In genomic region chr5:94431696-94432095, GRCh38 we compare ENCODE assay signal across 26 cellular contexts.
"Had no signal": no experiment of that assay in that cellular context is flagged by ENCODE, and none has a peak within 500 bp of the region (broad histone marks: within the 10 kb centered on the region; RNA-seq: fewer than 3 reads in every experiment).

No MANE protein-coding gene starts in this region.

- ATAC-seq: activated CD4-positive, CD25-positive, alpha-beta regulatory T cell treated with anti-CD3 and anti-CD28 coated beads, Interleukin-2, amount 50 U/mL, for 24 hours; stimulated activated naive B cell treated with anti-CD40 and anti-IgM and Interleukin-4, amounts not matched to agents 10 μg/mL and 1 μg/mL and 100 μg/mL, for 72 hours had no signal

- H3K4me3 ChIP-seq: pancreas, prostate gland, sigmoid colon, stomach, thyroid gland, upper lobe of left lung, vagina had no signal

- H3K36me3 ChIP-seq: pancreas, prostate gland, sigmoid colon, stomach, thyroid gland, upper lobe of left lung, vagina, WERI-Rb-1 had no signal

- H3K4me1 ChIP-seq: prostate gland, thyroid gland, upper lobe of left lung had no signal

- H3K4me3 Mint-ChIP-seq: mesothelial cell of epicardium; naive B cell; nephron progenitor cell; stimulated activated naive B cell treated with anti-CD40 and anti-IgM and Interleukin-4, amounts not matched to agents 10 μg/mL and 1 μg/mL and 100 μg/mL, for 72 hours had no signal

- H3K27ac ChIP-seq: prostate gland, sigmoid colon, stomach, thyroid gland, vagina, WERI-Rb-1 had no signal

- DNase-seq: activated CD4-positive, alpha-beta T cell treated with anti-CD3 and anti-CD28 coated beads for 48 hours; activated CD4-positive, alpha-beta T cell treated with anti-CD3 and anti-CD28 coated beads, Interleukin-2, amount 50 U/mL, for 48 hours; activated CD8-positive, alpha-beta memory T cell treated with anti-CD3 and anti-CD28 coated beads, Interleukin-2, amount 50 U/mL, for 4 hours; activated gamma-delta T cell treated with Interleukin-2 at 50 U/mL for 16 hours; activated naive CD4-positive, alpha-beta T cell treated with anti-CD3 and anti-CD28 coated beads, Interleukin-2, amount 50 U/mL, for 16 hours; activated T-cell treated with anti-CD3 and anti-CD28 coated beads, Interleukin-2, amount 50 U/mL, for 1 hour; amygdala; caudate nucleus; islet precursor cell; naive B cell; nephron progenitor cell; nucleus accumbens; pancreas; retina; sigmoid colon; stimulated activated CD4-positive, alpha-beta T cell treated with anti-CD3 and anti-CD28 coated beads, Interleukin-15, amount 100 ng/mL, for 24 hours; stimulated activated CD4-positive, alpha-beta T cell treated with anti-CD3 and anti-CD28 coated beads, Interleukin-2, amount 100 ng/mL, for 24 hours; stimulated activated naive B cell treated with anti-CD40 and anti-IgM and Interleukin-4, amounts not matched to agents 10 μg/mL and 1 μg/mL and 100 μg/mL, for 72 hours; stomach; thyroid gland; upper lobe of left lung; WERI-Rb-1 had no signal

- H3K4me1 Mint-ChIP-seq: mesothelial cell of epicardium; naive B cell; nephron progenitor cell; stimulated activated naive B cell treated with anti-CD40 and anti-IgM and Interleukin-4, amounts not matched to agents 10 μg/mL and 1 μg/mL and 100 μg/mL, for 72 hours had no signal

- H3K9me3 ChIP-seq: pancreas, prostate gland, sigmoid colon, thyroid gland, upper lobe of left lung, vagina had no signal

- H3K27ac Mint-ChIP-seq: mesothelial cell of epicardium; nephron progenitor cell; stimulated activated naive B cell treated with anti-CD40 and anti-IgM and Interleukin-4, amounts not matched to agents 10 μg/mL and 1 μg/mL and 100 μg/mL, for 72 hours had no signal

- H3K27me3 Mint-ChIP-seq: naive B cell; stimulated activated naive B cell treated with anti-CD40 and anti-IgM and Interleukin-4, amounts not matched to agents 10 μg/mL and 1 μg/mL and 100 μg/mL, for 72 hours had no signal

- H3K27me3 ChIP-seq: pancreas, sigmoid colon, stomach, thyroid gland, upper lobe of left lung, vagina had no signal
